In genomic region chr6:34027445-34027936, GRCh38 we compare ENCODE assay signal across 8 cellular contexts.
A peak's percentile ranks its signal among the peaks of the same experiment; 100 is the strongest.
DNase-seq lines count a peak whose midpoint lies in the region; ATAC-seq and TF ChIP-seq lines count a peak whose summit lies in the region.

No MANE protein-coding gene starts in this region.

- no peaks in the 10 kb centered on the region for H3K4me1 ChIP-seq in left ventricle myocardium inferior

- POLR2A ChIA-PET in RWPE1 (lab: Yijun Ruan, JAX; ENCODE audit: low non-redundant PET): no interaction called here

- H3K36me3 ChIP-seq in left ventricle myocardium inferior: no peaks in the 10 kb centered on the region

- intact Hi-C loops in left ventricle myocardium inferior (cut with micrococcal nuclease): no loop called here

- CTCF ChIA-PET in RWPE1 (lab: Yijun Ruan, JAX): interaction anchor here (0.5 to 2.6 kb wide), 19 partner anchors 10 to 316 kb away, joined by 3 to 41 read pairs (median 4); partner anchors contain the start of gene UQCC2

- no peak overlapping the region for H3K4me3 ChIP-seq in left ventricle myocardium inferior

- H3K27ac ChIP-seq in RWPE1: no peak overlapping the region
- H3K27ac ChIP-seq in left ventricle myocardium inferior (replicated peaks): no peak overlapping the region

- no peak for ATAC-seq in GM18520 (IDR thresholded peaks at IDR 0.05; ENCODE audit: unreplicated experiment)
- ATAC-seq in HG02571 (IDR thresholded peaks at IDR 0.05; ENCODE audit: unreplicated experiment): no peak

- H3K9me3 ChIP-seq in left ventricle myocardium inferior (replicated peaks): peaks cover 6% of the 10 kb centered on the region

- DNase-seq in SHP77 (lab: John Stamatoyannopoulos, UW): peak; percentile 19 to 68
- DNase-seq in SHP77 treated with DMSO at 0.1 percent for 48 hours (lab: John Stamatoyannopoulos, UW): no peak
- peak; percentile 52 for DNase-seq in RWPE1 (ENCODE audit: low spot score)
- DNase-seq in activated gamma-delta T cell treated with anti-CD3 and anti-CD28 coated beads, Interleukin-2, amount 50 U/mL, for 16 hours (ENCODE audit: low read depth): peak; percentile 57
- DNase-seq in left ventricle myocardium inferior: peak; percentile 25
- peak; percentile 17 to 56 (median 55) for DNase-seq in stimulated activated CD4-positive, alpha-beta T cell treated with anti-CD3 and anti-CD28 coated beads, Interleukin-12 subunit alpha, Interleukin-12 subunit beta, amount 100 ng/mL, for 48 hours (ENCODE audit: low read depth in 2 of 3, low spot score in 1 of 3)

- TF ChIP-seq CTCF in RWPE1 (conservative IDR thresholded peaks at IDR 0.05; ENCODE audit: low read depth) (peak; percentile 76), left ventricle myocardium inferior (IDR thresholded peaks at IDR 0.05; ENCODE audit: borderline replicate concordance) (peak; percentile 74)

- peaks cover 100% of the 10 kb centered on the region for H3K27me3 ChIP-seq in left ventricle myocardium inferior (ENCODE audit: low read depth)
